9 cellular contexts compared by ENCODE assay signal in genomic region chr2:3461781-3462492, GRCh38. TPM values are rescaled to one million over a fixed set of nuclear protein-coding genes. Genes with fewer than 3 reads are reported as not detected.
DNase-seq lines count a peak whose midpoint lies in the region; ATAC-seq, FAIRE-seq and TF ChIP-seq lines count a peak whose summit lies in the region.
"Had no signal": no experiment of that assay in that cellular context is flagged by ENCODE, and none has a peak within 500 bp of the region (broad histone marks: within the 10 kb centered on the region; RNA-seq: fewer than 3 reads in every experiment).

No MANE protein-coding gene starts in this region.

- no peak overlapping the region for H3K9ac ChIP-seq in skeletal muscle satellite cell (ENCODE audit: low read depth, low read length)

- H3K4me3 ChIP-seq in adrenal gland, result no peak overlapping the region
- H3K4me3 ChIP-seq in right cardiac atrium (ENCODE audit: low read length), result no peak overlapping the region
- H3K4me3 ChIP-seq in skeletal muscle satellite cell (ENCODE audit: low read length), result no peak overlapping the region

- DNase-seq in NCI-H1436 (lab: John Stamatoyannopoulos, UW), result peak; percentile 40
- DNase-seq in NCI-H1436 treated with DMSO at 0.1 percent for 48 hours (lab: John Stamatoyannopoulos, UW), result no peak
- peak; percentile 76 for DNase-seq in GM19239 (ENCODE audit: insufficient read length, low spot score)
- DNase-seq in NCI-H460 (ENCODE audit: extremely low read depth, low read depth), result peak; percentile 59
- peak in 4 of 7 donors; percentile 8 to 59 (median 58) for DNase-seq in adrenal gland
- peak in 2 of 3 donors; percentile 51 to 61 for DNase-seq in right cardiac atrium

- no peaks in the 10 kb centered on the region for H3K27me3 ChIP-seq in adrenal gland
- no peaks in the 10 kb centered on the region for H3K27me3 ChIP-seq in right cardiac atrium (ENCODE audit: control insufficient read depth, insufficient read depth)
- H3K27me3 ChIP-seq in skeletal muscle satellite cell (ENCODE audit: control insufficient read depth, insufficient read depth, low read length), result no peaks in the 10 kb centered on the region

- no peaks in the 10 kb centered on the region for H3K9me3 ChIP-seq in adrenal gland (replicated peaks in 1 of 3)
- H3K9me3 ChIP-seq in right cardiac atrium (ENCODE audit: control insufficient read depth, low read length), result no peaks in the 10 kb centered on the region
- H3K9me3 ChIP-seq in skeletal muscle satellite cell (replicated peaks; ENCODE audit: low read length), result no peaks in the 10 kb centered on the region

- no peak for TF ChIP-seq POLR2A in adrenal gland (IDR thresholded peaks at IDR 0.05)

- H3K27ac ChIP-seq in adrenal gland (peak overlapping the region in 3 of 5 donors; percentile 44 to 73 (median 54)), right cardiac atrium (ENCODE audit: low read length) (no peak overlapping the region)
- H3K27ac ChIP-seq: epithelial cell of prostate had no signal

- H3K4me1 ChIP-seq in adrenal gland (replicated peaks in 1 of 2) (peaks cover 3 to 23% of the 10 kb centered on the region in 2 donors), right cardiac atrium (ENCODE audit: control insufficient read depth, insufficient read depth, low read length) (peaks cover 3% of the 10 kb centered on the region), skeletal muscle satellite cell (ENCODE audit: control insufficient read depth, insufficient read depth, low read length) (peaks cover 36% of the 10 kb centered on the region)

- intact Hi-C loops in adrenal gland (cut with DNase I), result no loop called here
- intact Hi-C loops in right cardiac atrium (cut with DNase I), result loop anchor here in 1 of 4 donors (5.0 kb wide), 1 partner anchor 35 kb away; no protein-coding TSS in a partner anchor

- ATAC-seq in HG03103 (IDR thresholded peaks at IDR 0.05; ENCODE audit: low read depth, unreplicated experiment) (peak; percentile 55), right cardiac atrium (no peak)

- FAIRE-seq in GM19239 (lab: Jason Lieb, UNC), result peak; percentile 82

- TF ChIP-seq CTCF in adrenal gland (IDR thresholded peaks at IDR 0.05), result peak; percentile 72 to 99 (median 92)

- 61 to 71% (median 68%) methylated on average over 10 to 12 of the region's 12 CpGs for WGBS in adrenal gland, 4 donors
- WGBS in right cardiac atrium, result 61% methylated on average over 12 of the region's 12 CpGs

- H3K36me3 ChIP-seq in adrenal gland (replicated peaks in 1 of 2) (peaks cover 0 to 23% of the 10 kb centered on the region in 2 donors), skeletal muscle satellite cell (ENCODE audit: insufficient read depth, low read length) (peaks cover 30% of the 10 kb centered on the region)

- H3K4me2 ChIP-seq in skeletal muscle satellite cell (ENCODE audit: low read length), result peak overlapping the region; percentile 39

RNA-seq across cellular contexts. Expression of gene ADI1, which starts 57.4 kb away (rescaled TPM):
- 27.7 and 28.5 TPM in 2 replicates for total RNA-seq in NCI-H460 (2014; rRNA removed; shearing (Covaris generic))
- 32.6 and 39.6 TPM in 2 replicates for polyA plus RNA-seq in NCI-H460 (2014; cell fraction: nucleus; rRNA removed)
- 100 to 1,000 TPM in 4 of 8 donors, 10 to 100 TPM in 4; 79.6 to 147 (median 103) TPM for total RNA-seq in adrenal gland
- polyA plus RNA-seq in adrenal gland, result 100 to 1,000 TPM in 1 of 3 donors, 10 to 100 TPM in 2; 50.0 to 160 (median 64.3) TPM
- 100 to 1,000 TPM; 124 to 195 (median 159) TPM for total RNA-seq in right cardiac atrium
- 132 TPM for polyA plus RNA-seq in right cardiac atrium
- total RNA-seq in skeletal muscle satellite cell (2012; rRNA removed), result 45.7 and 51.0 TPM in 2 replicates
